ENCODE assay signal across 8 cellular contexts in genomic region chr17:54968954-54969400, GRCh38. TPM values are rescaled to one million over a fixed set of nuclear protein-coding genes. Genes with fewer than 3 reads are reported as not detected.
DNase-seq lines count a peak whose midpoint lies in the region; TF ChIP-seq lines count a peak whose summit lies in the region.

No MANE protein-coding gene starts in this region.

- peak overlapping the region; percentile 82 for H3K27ac ChIP-seq in HEK293 (ENCODE audit: extremely low read depth, low read depth, low read length)
- peak overlapping the region; percentile 41; the same call in 1 of the 2 replicates for H3K27ac ChIP-seq in MM.1S (ENCODE audit: low read length)
- H3K27ac ChIP-seq in vagina, result peak overlapping the region; percentile 81

- peaks cover 27% of the 10 kb centered on the region for H3K79me2 ChIP-seq in MM.1S (ENCODE audit: low read length)

- DNase-seq in activated T-cell treated with anti-CD3 and anti-CD28 coated beads for 4 hours, result peak; percentile 16
- DNase-seq in activated T-cell treated with anti-CD3 and anti-CD28 coated beads, Interleukin-2, amount 50 U/mL, for 48 hours, result no peak
- no peak for DNase-seq in MM.1S
- peak; percentile 14 to 55 for DNase-seq in dermis microvascular lymphatic vessel endothelial cell (ENCODE audit: low read depth in 2 of 2)
- no peak for DNase-seq in vagina (ENCODE audit: extremely low spot score in 2 of 2)
- no peak for DNase-seq in DMS79 treated with DMSO at 0.1 percent for 48 hours (lab: John Stamatoyannopoulos, UW)

- H2AFZ ChIP-seq in MM.1S (ENCODE audit: low read length), result peak overlapping the region; percentile 90

- H3F3A ChIP-seq in MM.1S (ENCODE audit: insufficient read depth, low read length), result no peaks in the 10 kb centered on the region

- TF ChIP-seq POLR2A in vagina (IDR thresholded peaks at IDR 0.05), result no peak

- H3K9me3 ChIP-seq in HEK293 (ENCODE audit: control insufficient read depth, insufficient read depth, low read depth, low read length) (no peaks in the 10 kb centered on the region), MM.1S (replicated peaks; ENCODE audit: insufficient read depth, low read length) (no peaks in the 10 kb centered on the region), mononuclear cell (ENCODE audit: low read depth, low read length) (no peaks in the 10 kb centered on the region), vagina (no peaks in the 10 kb centered on the region)

- H3K4me3 ChIP-seq in HEK293 (ENCODE audit: low read depth, low read length) (peak overlapping the region; percentile 87), MM.1S (ENCODE audit: low read length) (peak overlapping the region; percentile 78), mononuclear cell (ENCODE audit: low read length) (peak overlapping the region; percentile 81), vagina (peak overlapping the region; percentile 69 to 92)

- TF ChIP-seq CTCF in HEK293 (tag by site-specific recombination; IDR thresholded peaks at IDR 0.05) (no peak), MM.1S (IDR thresholded peaks at IDR 0.05; ENCODE audit: low read length) (no peak), vagina (IDR thresholded peaks at IDR 0.05) (no peak)

- H3K9ac ChIP-seq in MM.1S (ENCODE audit: low read length), result peak overlapping the region; percentile 86

- intact Hi-C loops in vagina (cut with DNase I), result no loop called here

- CTCF ChIA-PET in HEK293 (lab: Yijun Ruan, JAX), result interaction anchor here (3.2 kb wide), 1 partner anchor 24 kb away, joined by 17 read pairs; no protein-coding TSS in a partner anchor

- POLR2A ChIA-PET in HEK293 (lab: Yijun Ruan, JAX), result interaction anchor here (0.6 to 2.6 kb wide), 2 partner anchors 11 to 65 kb away, joined by 6 to 13 read pairs; no protein-coding TSS in a partner anchor

- no peaks in the 10 kb centered on the region for H4K20me1 ChIP-seq in MM.1S (ENCODE audit: insufficient read depth, low read length)

- H3K4me2 ChIP-seq in MM.1S (ENCODE audit: low read depth, low read length), result peak overlapping the region; percentile 88

- H3K4me1 ChIP-seq in HEK293 (ENCODE audit: control insufficient read depth, insufficient read depth, low read length), result no peaks in the 10 kb centered on the region; the same call in 1 of the 2 replicates
- H3K4me1 ChIP-seq in MM.1S (ENCODE audit: low read length), result peaks cover 14% of the 10 kb centered on the region; the same call in 1 of the 2 replicates
- H3K4me1 ChIP-seq in mononuclear cell (ENCODE audit: insufficient read depth, low read length), result peaks cover 22% of the 10 kb centered on the region
- H3K4me1 ChIP-seq in vagina, result peaks cover 31% of the 10 kb centered on the region

- peaks cover 17 to 18% of the 10 kb centered on the region in 2 experiments for H3K36me3 ChIP-seq in HEK293 (ENCODE audit: control insufficient read depth in 2 of 2, insufficient read depth in 1 of 2, low read length in 2 of 2)
- peaks cover 1% of the 10 kb centered on the region; the same call in 1 of the 2 replicates for H3K36me3 ChIP-seq in MM.1S (replicated peaks; ENCODE audit: insufficient read depth, low read length)
- H3K36me3 ChIP-seq in vagina, result peaks cover 0 to 6% of the 10 kb centered on the region in 2 donors

- H3K27me3 ChIP-seq in MM.1S (replicated peaks; ENCODE audit: insufficient read depth, low read length), result no peaks in the 10 kb centered on the region
- H3K27me3 ChIP-seq in mononuclear cell (ENCODE audit: insufficient read depth, low read length), result no peaks in the 10 kb centered on the region
- H3K27me3 ChIP-seq in vagina, result no peaks in the 10 kb centered on the region

- no peaks in the 10 kb centered on the region for H3K9me2 ChIP-seq in MM.1S (replicated peaks; ENCODE audit: insufficient read depth, low read length)

TF ChIP-seq in HEK293, 187 proteins besides CTCF, POLR2A, EP300 and RAD21 (continues in another document):
- peak; percentile 76 for TF ChIP-seq GLIS1 (tag by site-specific recombination; IDR thresholded peaks at IDR 0.05)
- no peak for TF ChIP-seq ZNF621 (tag by site-specific recombination; IDR thresholded peaks at IDR 0.05)
- TF ChIP-seq REST (tag by site-specific recombination; IDR thresholded peaks at IDR 0.05), result peak; percentile 52; the same call in 1 of the 2 replicates
- TF ChIP-seq GLIS2 (tag by site-specific recombination; IDR thresholded peaks at IDR 0.05), result 0 out of 2 replicates have a peak, but pooled peaks have one; percentile 38
- TF ChIP-seq HIC1 (tag by site-specific recombination; IDR thresholded peaks at IDR 0.05), result peak; percentile 7; the same call in 1 of the 2 replicates
- no peak for TF ChIP-seq FEZF1 (tag by site-specific recombination; IDR thresholded peaks at IDR 0.05)
- no peak for TF ChIP-seq INSM2 (tag by site-specific recombination; IDR thresholded peaks at IDR 0.05)
- peak; percentile 74 for TF ChIP-seq SCRT2 (tag by site-specific recombination; IDR thresholded peaks at IDR 0.05)
- TF ChIP-seq ZIC2 (tag by site-specific recombination; IDR thresholded peaks at IDR 0.05), result 0 out of 2 replicates have a peak, but pooled peaks have one; percentile 5
- no peak for TF ChIP-seq ZSCAN5A (tag by site-specific recombination; IDR thresholded peaks at IDR 0.05)
- TF ChIP-seq SETDB1 (IDR thresholded peaks at IDR 0.05; ENCODE audit: insufficient read length, low read length), result no peak
- no peak for TF ChIP-seq ZNF175 (tag by site-specific recombination; IDR thresholded peaks at IDR 0.05)
- no peak for TF ChIP-seq ZNF658 (tag by site-specific recombination; IDR thresholded peaks at IDR 0.05)
- TF ChIP-seq ZBTB8A (tag by site-specific recombination; IDR thresholded peaks at IDR 0.05), result no peak

RNA-seq across cellular contexts. Expression of gene STXBP4, which starts 0.4 kb away (rescaled TPM):
- total RNA-seq in dermis microvascular lymphatic vessel endothelial cell (3.7 and 3.8 TPM in 2 replicates), mononuclear cell (5.4 TPM), vagina (9.6 TPM)

RNA-seq across cellular contexts. Expression of gene COX11, which starts 0.5 kb away (rescaled TPM):
- total RNA-seq in dermis microvascular lymphatic vessel endothelial cell (71.6 and 108 TPM in 2 replicates), mononuclear cell (18.9 TPM), vagina (44.0 TPM)

Comparison
In these comparisons a context has a peak if more than half of its experiments do, and no peak if none do; other contexts are left out.
1. DNase-seq: peak in activated T-cell treated with anti-CD3 and anti-CD28 coated beads for 4 hours (single experiment) and dermis microvascular lymphatic vessel endothelial cell (2 of 2); none in activated T-cell treated with anti-CD3 and anti-CD28 coated beads, Interleukin-2, amount 50 U/mL, for 48 hours (0 of 2), MM.1S (single experiment), vagina (0 of 2) and DMS79 treated with DMSO at 0.1 percent for 48 hours (single experiment).
2. Peak in every context shown above with its lines, with median percentiles within 50 percentile points of each other: H3K27ac ChIP-seq and H3K4me3 ChIP-seq.